ENCODE assay signal across 13 cellular contexts in genomic region chr5:149471406-149472183, GRCh38.
DNase-seq lines count a peak whose midpoint lies in the region; ATAC-seq and TF ChIP-seq lines count a peak whose summit lies in the region.
"Had no signal": no experiment of that assay in that cellular context is flagged by ENCODE, and none has a peak within 500 bp of the region (broad histone marks: within the 10 kb centered on the region; RNA-seq: fewer than 3 reads in every experiment).

No MANE protein-coding gene starts in this region.

- no peaks in the 10 kb centered on the region; the same call in 1 of the 2 replicates for H3K27me3 Mint-ChIP-seq in WTC11 (ENCODE audit: low read depth)
- peaks cover 3% of the 10 kb centered on the region for H3K27me3 Mint-ChIP-seq in neural progenitor cell (ENCODE audit: insufficient read depth, low read depth)

- H3K79me2 ChIP-seq in neural progenitor cell (ENCODE audit: low read depth) = no peaks in the 10 kb centered on the region

- TF ChIP-seq CTCF in WTC11 (IDR thresholded peaks at IDR 0.05) (no peak), neural progenitor cell (IDR thresholded peaks at IDR 0.05) (no peak)

- POLR2A ChIA-PET in WTC11 (lab: Charles Lee) = no interaction called here

- H3K9me3 ChIP-seq in neural progenitor cell (ENCODE audit: low read depth) = no peaks in the 10 kb centered on the region
- H3K9me3 ChIP-seq: BE2C had no signal

- H3K36me3 Mint-ChIP-seq in WTC11 (no peaks in the 10 kb centered on the region), neural progenitor cell (no peaks in the 10 kb centered on the region)
- H3K36me3 Mint-ChIP-seq: memory B cell had no signal

- no peak overlapping the region for H3K27ac ChIP-seq in neural progenitor cell
- H3K27ac ChIP-seq: PC-9 had no signal

- no peak overlapping the region for H3K4me2 ChIP-seq in neural progenitor cell
- H3K4me2 ChIP-seq: PC-9 had no signal

- H3F3A ChIP-seq in neural progenitor cell (ENCODE audit: low read depth) = no peaks in the 10 kb centered on the region

- H4K20me1 ChIP-seq in neural progenitor cell (ENCODE audit: low read depth) = no peaks in the 10 kb centered on the region

- DNase-seq in Daoy (ENCODE audit: low read depth) (peak; percentile 62), WTC11 (ENCODE audit: low spot score) (no peak), glomerular visceral epithelial cell (ENCODE audit: extremely low spot score) (peak; percentile 81), neural progenitor cell (ENCODE audit: low spot score) (no peak), OCI-M1 (lab: John Stamatoyannopoulos, UW) (no peak), hypothalamus (lab: John Stamatoyannopoulos, UW) (no peak)
- DNase-seq: activated gamma-delta T cell treated with Interleukin-2 at 50 U/mL for 16 hours, BE2C, NCI-H1048 had no signal

- H3K27me3 ChIP-seq in neural progenitor cell = no peaks in the 10 kb centered on the region
- H3K27me3 ChIP-seq: BE2C had no signal

- CTCF ChIA-PET in WTC11 (lab: Charles Lee) = interaction anchor here (1.2 to 1.3 kb wide), 3 partner anchors 17 to 80 kb away, joined by 3 to 4 read pairs (median 3); partner anchors contain the start of gene CSNK1A1

- H3K4me3 Mint-ChIP-seq in WTC11 = no peak overlapping the region
- no peak overlapping the region for H3K4me3 Mint-ChIP-seq in neural progenitor cell
- H3K4me3 Mint-ChIP-seq: memory B cell had no signal

- H3K9ac ChIP-seq in neural progenitor cell = no peak overlapping the region

- H3K36me3 ChIP-seq in neural progenitor cell = no peaks in the 10 kb centered on the region
- H3K36me3 ChIP-seq: BE2C had no signal

- peaks cover 5% of the 10 kb centered on the region for H3K4me1 ChIP-seq in neural progenitor cell
- H3K4me1 ChIP-seq: BE2C had no signal

- ATAC-seq in WTC11 (peak; percentile 40; the same call in 1 of the 2 replicates), HG03439 (IDR thresholded peaks at IDR 0.05; ENCODE audit: unreplicated experiment) (no peak), GM19452 (IDR thresholded peaks at IDR 0.05; ENCODE audit: unreplicated experiment) (no peak)

- no peak overlapping the region for H3K27ac Mint-ChIP-seq in WTC11
- H3K27ac Mint-ChIP-seq in neural progenitor cell = peak overlapping the region; percentile 61
- H3K27ac Mint-ChIP-seq: memory B cell had no signal

- H3K9me3 Mint-ChIP-seq in WTC11 = no peaks in the 10 kb centered on the region
- H3K9me3 Mint-ChIP-seq in neural progenitor cell = no peaks in the 10 kb centered on the region
- H3K9me3 Mint-ChIP-seq: memory B cell had no signal

- H3K4me1 Mint-ChIP-seq in WTC11 (peaks cover 7% of the 10 kb centered on the region; the same call in 1 of the 2 replicates), neural progenitor cell (peaks cover 15% of the 10 kb centered on the region)
- H3K4me1 Mint-ChIP-seq: memory B cell had no signal

- no peak overlapping the region for H3K4me3 ChIP-seq in neural progenitor cell
- H3K4me3 ChIP-seq: PC-9 had no signal

- H2AFZ ChIP-seq in neural progenitor cell (replicated peaks) = peak overlapping the region; percentile 63
- H2AFZ ChIP-seq: PC-9 had no signal

TF ChIP-seq in WTC11, 78 proteins besides CTCF, POLR2A, EP300 and RAD21:
- no peak for TF ChIP-seq ELF4 (CRISPR knock-in tag; IDR thresholded peaks at IDR 0.05; ENCODE audit: low read depth)

Comparison
In these comparisons a context has a peak if more than half of its experiments do, and no peak if none do; other contexts are left out.
1. DNase-seq: peak in Daoy (single experiment) and glomerular visceral epithelial cell (single experiment); none in WTC11 (single experiment), neural progenitor cell (single experiment), OCI-M1 (single experiment) and hypothalamus (0 of 51).